Comparison of ENCODE assay signal across 18 cellular contexts in the genomic region with DNA sequence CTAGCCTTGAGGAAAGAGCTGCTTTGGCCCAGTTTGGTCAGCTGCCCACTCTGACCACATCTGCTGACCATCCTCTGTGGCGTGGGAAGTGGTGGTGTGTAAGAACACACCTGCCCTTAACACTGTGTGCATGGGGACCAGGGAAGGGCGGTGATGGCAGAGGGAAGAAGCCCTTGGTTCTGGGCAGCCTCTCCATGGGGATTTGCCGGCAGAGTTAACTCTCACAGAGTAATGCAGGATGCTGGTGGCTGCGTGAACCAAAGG. TPM values are rescaled to one million over a fixed set of nuclear protein-coding genes. Genes with fewer than 3 reads are reported as not detected.
DNase-seq lines count a peak whose midpoint lies in the region; ATAC-seq lines count a peak whose summit lies in the region.
"Had no signal": no experiment of that assay in that cellular context is flagged by ENCODE, and none has a peak within 500 bp of the region (broad histone marks: within the 10 kb centered on the region; RNA-seq: fewer than 3 reads in every experiment).

No MANE protein-coding gene starts in this region.

- no peaks in the 10 kb centered on the region for H3K9me3 ChIP-seq in CD4-positive, alpha-beta memory T cell (ENCODE audit: control insufficient read depth in 1 of 2, low read length in 2 of 2)
- H3K9me3 ChIP-seq: thoracic aorta had no signal

- peaks cover 26% of the 10 kb centered on the region for H3K36me3 Mint-ChIP-seq in T-helper 1 cell treated with Interleukin-12 subunit alpha and Interleukin-12 subunit beta and Interleukin-4 antibody, amounts not matched to agents 30 μg/mL and 1 μg/mL, for 36 hours (ENCODE audit: low read depth)
- peaks cover 15 to 35% of the 10 kb centered on the region in 2 donors for H3K36me3 Mint-ChIP-seq in CD4-positive, alpha-beta memory T cell
- peaks cover 52% of the 10 kb centered on the region for H3K36me3 Mint-ChIP-seq in activated T-helper 2 cell treated with anti-CD3 and anti-CD28 coated beads, Interferon-gamma antibody, Interleukin-2, Interleukin-4, amounts not matched to agents 10 μg/mL and 5 μg/mL and 100 μg/mL, durations not matched to agents 14 hours and 24 hours and 36 hours (ENCODE audit: low read depth)
- H3K36me3 Mint-ChIP-seq in natural killer cell treated with Interleukin-12 subunit alpha and Interleukin-12 subunit beta and Interleukin-15 and Interleukin-18, amount 100 ng/mL, for 72 hours = no peaks in the 10 kb centered on the region

- H3K4me1 ChIP-seq in CD4-positive, alpha-beta memory T cell (ENCODE audit: insufficient read depth, low read length) = peaks cover 100% of the 10 kb centered on the region

- H3K27ac Mint-ChIP-seq in T-helper 1 cell treated with Interleukin-12 subunit alpha and Interleukin-12 subunit beta and Interleukin-4 antibody, amounts not matched to agents 30 μg/mL and 1 μg/mL, for 36 hours = peak overlapping the region; percentile 69
- peak overlapping the region; percentile 91 to 98 (median 97) for H3K27ac Mint-ChIP-seq in CD4-positive, alpha-beta memory T cell
- H3K27ac Mint-ChIP-seq in activated T-helper 2 cell treated with anti-CD3 and anti-CD28 coated beads, Interferon-gamma antibody, Interleukin-2, Interleukin-4, amounts not matched to agents 10 μg/mL and 5 μg/mL and 100 μg/mL, durations not matched to agents 14 hours and 24 hours and 36 hours = peak overlapping the region; percentile 42
- H3K27ac Mint-ChIP-seq in natural killer cell treated with Interleukin-12 subunit alpha and Interleukin-12 subunit beta and Interleukin-15 and Interleukin-18, amount 100 ng/mL, for 72 hours = peak overlapping the region; percentile 28 to 90

- H3K27ac ChIP-seq in CD4-positive, alpha-beta memory T cell (ENCODE audit: low read depth, low read length) = peak overlapping the region; percentile 71
- H3K27ac ChIP-seq: 22Rv1, thoracic aorta had no signal

- CTCF ChIA-PET in CD4-positive, alpha-beta memory T cell (lab: Charles Lee; ENCODE audit: partially characterized antibody) = interaction anchor here (0.8 to 9.5 kb wide), 11 partner anchors 9 to 202 kb away, joined by 3 to 83 read pairs (median 4); no protein-coding TSS in a partner anchor

- intact Hi-C loops in CD4-positive, alpha-beta memory T cell (cut with micrococcal nuclease) = no loop called here
- intact Hi-C loops in activated T-helper 2 cell treated with anti-CD3 and anti-CD28 coated beads, Interferon-gamma antibody, Interleukin-2, Interleukin-4, amounts not matched to agents 10 μg/mL and 5 μg/mL and 100 μg/mL, durations not matched to agents 14 hours and 24 hours and 36 hours (cut with micrococcal nuclease) = no loop called here

- DNase-seq in T-helper 1 cell = no peak
- DNase-seq in CD4-positive, alpha-beta memory T cell = no peak
- no peak for DNase-seq in activated T-helper 2 cell treated with anti-CD3 and anti-CD28 coated beads, Interferon-gamma antibody, Interleukin-2, Interleukin-4, amounts not matched to agents 10 μg/mL and 5 μg/mL and 100 μg/mL, durations not matched to agents 14 hours and 24 hours and 36 hours (ENCODE audit: low spot score)
- DNase-seq in natural killer cell treated with Interleukin-12 subunit alpha and Interleukin-12 subunit beta and Interleukin-15 and Interleukin-18, amount 100 ng/mL, for 72 hours (ENCODE audit: low spot score) = no peak
- DNase-seq: C1 segment of cervical spinal cord; DMS53; head of caudate nucleus; KG1; NCI-H1092 treated with DMSO at 0.1 percent for 48 hours; NCI-H526; SIG-M5; stimulated activated CD4-positive, alpha-beta T cell treated with anti-CD3 and anti-CD28 coated beads, Interleukin-4, amount 100 ng/mL, for 24 hours had no signal

- peak overlapping the region in 1 of 2 donors; percentile 4 for H3K4me3 ChIP-seq in CD4-positive, alpha-beta memory T cell (ENCODE audit: low read length in 2 of 2)
- H3K4me3 ChIP-seq: thoracic aorta had no signal

- H3K4me1 Mint-ChIP-seq in T-helper 1 cell treated with Interleukin-12 subunit alpha and Interleukin-12 subunit beta and Interleukin-4 antibody, amounts not matched to agents 30 μg/mL and 1 μg/mL, for 36 hours (ENCODE audit: low read depth) = peaks cover 81% of the 10 kb centered on the region
- H3K4me1 Mint-ChIP-seq in CD4-positive, alpha-beta memory T cell = peaks cover 83 to 98% (median 94%) of the 10 kb centered on the region in 4 donors
- H3K4me1 Mint-ChIP-seq in activated T-helper 2 cell treated with anti-CD3 and anti-CD28 coated beads, Interferon-gamma antibody, Interleukin-2, Interleukin-4, amounts not matched to agents 10 μg/mL and 5 μg/mL and 100 μg/mL, durations not matched to agents 14 hours and 24 hours and 36 hours (ENCODE audit: low read depth) = peaks cover 86% of the 10 kb centered on the region
- H3K4me1 Mint-ChIP-seq in natural killer cell treated with Interleukin-12 subunit alpha and Interleukin-12 subunit beta and Interleukin-15 and Interleukin-18, amount 100 ng/mL, for 72 hours (ENCODE audit: low read depth in 2 of 2) = peaks cover 77 to 80% of the 10 kb centered on the region in 2 donors

- no peak for ATAC-seq in natural killer cell treated with Interleukin-12 subunit alpha and Interleukin-12 subunit beta and Interleukin-15 and Interleukin-18, amount 100 ng/mL, for 72 hours
- ATAC-seq in GM18907 (IDR thresholded peaks at IDR 0.05; ENCODE audit: unreplicated experiment) (no peak), HG03439 (IDR thresholded peaks at IDR 0.05; ENCODE audit: unreplicated experiment) (no peak), GM21367 (IDR thresholded peaks at IDR 0.05; ENCODE audit: unreplicated experiment) (no peak)

- H3K9me3 Mint-ChIP-seq in T-helper 1 cell treated with Interleukin-12 subunit alpha and Interleukin-12 subunit beta and Interleukin-4 antibody, amounts not matched to agents 30 μg/mL and 1 μg/mL, for 36 hours = no peaks in the 10 kb centered on the region
- no peaks in the 10 kb centered on the region for H3K9me3 Mint-ChIP-seq in CD4-positive, alpha-beta memory T cell
- no peaks in the 10 kb centered on the region for H3K9me3 Mint-ChIP-seq in activated T-helper 2 cell treated with anti-CD3 and anti-CD28 coated beads, Interferon-gamma antibody, Interleukin-2, Interleukin-4, amounts not matched to agents 10 μg/mL and 5 μg/mL and 100 μg/mL, durations not matched to agents 14 hours and 24 hours and 36 hours
- no peaks in the 10 kb centered on the region for H3K9me3 Mint-ChIP-seq in natural killer cell treated with Interleukin-12 subunit alpha and Interleukin-12 subunit beta and Interleukin-15 and Interleukin-18, amount 100 ng/mL, for 72 hours

- POLR2A ChIA-PET in CD4-positive, alpha-beta memory T cell (lab: Charles Lee; ENCODE audit: partially characterized antibody) = interaction anchor here (1.0 to 9.9 kb wide), 14 partner anchors 9 to 315 kb away, joined by 3 to 82 read pairs (median 5); no protein-coding TSS in a partner anchor

- no peaks in the 10 kb centered on the region for H3K27me3 ChIP-seq in CD4-positive, alpha-beta memory T cell (ENCODE audit: insufficient read depth, low read length)

- H3K4me3 Mint-ChIP-seq in T-helper 1 cell treated with Interleukin-12 subunit alpha and Interleukin-12 subunit beta and Interleukin-4 antibody, amounts not matched to agents 30 μg/mL and 1 μg/mL, for 36 hours = no peak overlapping the region
- H3K4me3 Mint-ChIP-seq in CD4-positive, alpha-beta memory T cell = peak overlapping the region; percentile 26 to 87 (median 76)
- H3K4me3 Mint-ChIP-seq in activated T-helper 2 cell treated with anti-CD3 and anti-CD28 coated beads, Interferon-gamma antibody, Interleukin-2, Interleukin-4, amounts not matched to agents 10 μg/mL and 5 μg/mL and 100 μg/mL, durations not matched to agents 14 hours and 24 hours and 36 hours (ENCODE audit: low read depth) = no peak overlapping the region
- H3K4me3 Mint-ChIP-seq in natural killer cell treated with Interleukin-12 subunit alpha and Interleukin-12 subunit beta and Interleukin-15 and Interleukin-18, amount 100 ng/mL, for 72 hours = no peak overlapping the region

- H3K36me3 ChIP-seq in CD4-positive, alpha-beta memory T cell (ENCODE audit: insufficient read depth, low read length) = peaks cover 4% of the 10 kb centered on the region
- H3K36me3 ChIP-seq: thoracic aorta had no signal

- no peaks in the 10 kb centered on the region for H3K27me3 Mint-ChIP-seq in T-helper 1 cell treated with Interleukin-12 subunit alpha and Interleukin-12 subunit beta and Interleukin-4 antibody, amounts not matched to agents 30 μg/mL and 1 μg/mL, for 36 hours (ENCODE audit: low read depth)
- H3K27me3 Mint-ChIP-seq in CD4-positive, alpha-beta memory T cell = no peaks in the 10 kb centered on the region
- H3K27me3 Mint-ChIP-seq in activated T-helper 2 cell treated with anti-CD3 and anti-CD28 coated beads, Interferon-gamma antibody, Interleukin-2, Interleukin-4, amounts not matched to agents 10 μg/mL and 5 μg/mL and 100 μg/mL, durations not matched to agents 14 hours and 24 hours and 36 hours (ENCODE audit: low read depth) = no peaks in the 10 kb centered on the region
- no peaks in the 10 kb centered on the region for H3K27me3 Mint-ChIP-seq in natural killer cell treated with Interleukin-12 subunit alpha and Interleukin-12 subunit beta and Interleukin-15 and Interleukin-18, amount 100 ng/mL, for 72 hours

RNA-seq across cellular contexts. Expression of a gene that starts 33.6 kb away (rescaled TPM):
- 10 to 100 TPM; 98.1 to 98.6 TPM for total RNA-seq in CD4-positive, alpha-beta memory T cell
- polyA plus RNA-seq in CD4-positive, alpha-beta memory T cell = 10 to 100 TPM; 58.0 to 76.6 TPM
- 72.4 and 73.9 TPM in 2 replicates for total RNA-seq in activated T-helper 2 cell treated with anti-CD3 and anti-CD28 coated beads, Interferon-gamma antibody, Interleukin-2, Interleukin-4, amounts not matched to agents 10 μg/mL and 5 μg/mL and 100 μg/mL, durations not matched to agents 14 hours and 24 hours and 36 hours
- 10 to 100 TPM; 44.7 to 47.4 TPM for total RNA-seq in natural killer cell treated with Interleukin-12 subunit alpha and Interleukin-12 subunit beta and Interleukin-15 and Interleukin-18, amount 100 ng/mL, for 72 hours

Comparison
In these comparisons a context has a peak if more than half of its experiments do, and no peak if none do; other contexts are left out.
1. H3K27ac Mint-ChIP-seq: peak in every context shown above with its lines; median percentile 97 in CD4-positive, alpha-beta memory T cell; 69 in T-helper 1 cell treated with Interleukin-12 subunit alpha and Interleukin-12 subunit beta and Interleukin-4 antibody, amounts not matched to agents 30 μg/mL and 1 μg/mL, for 36 hours; 59 in natural killer cell treated with Interleukin-12 subunit alpha and Interleukin-12 subunit beta and Interleukin-15 and Interleukin-18, amount 100 ng/mL, for 72 hours; 42 in activated T-helper 2 cell treated with anti-CD3 and anti-CD28 coated beads, Interferon-gamma antibody, Interleukin-2, Interleukin-4, amounts not matched to agents 10 μg/mL and 5 μg/mL and 100 μg/mL, durations not matched to agents 14 hours and 24 hours and 36 hours.
2. H3K4me3 Mint-ChIP-seq: peak in CD4-positive, alpha-beta memory T cell (8 of 8); none in T-helper 1 cell treated with Interleukin-12 subunit alpha and Interleukin-12 subunit beta and Interleukin-4 antibody, amounts not matched to agents 30 μg/mL and 1 μg/mL, for 36 hours (single experiment), activated T-helper 2 cell treated with anti-CD3 and anti-CD28 coated beads, Interferon-gamma antibody, Interleukin-2, Interleukin-4, amounts not matched to agents 10 μg/mL and 5 μg/mL and 100 μg/mL, durations not matched to agents 14 hours and 24 hours and 36 hours (single experiment) and natural killer cell treated with Interleukin-12 subunit alpha and Interleukin-12 subunit beta and Interleukin-15 and Interleukin-18, amount 100 ng/mL, for 72 hours (single experiment).